18 cellular contexts compared by ENCODE assay signal in the genomic region with DNA sequence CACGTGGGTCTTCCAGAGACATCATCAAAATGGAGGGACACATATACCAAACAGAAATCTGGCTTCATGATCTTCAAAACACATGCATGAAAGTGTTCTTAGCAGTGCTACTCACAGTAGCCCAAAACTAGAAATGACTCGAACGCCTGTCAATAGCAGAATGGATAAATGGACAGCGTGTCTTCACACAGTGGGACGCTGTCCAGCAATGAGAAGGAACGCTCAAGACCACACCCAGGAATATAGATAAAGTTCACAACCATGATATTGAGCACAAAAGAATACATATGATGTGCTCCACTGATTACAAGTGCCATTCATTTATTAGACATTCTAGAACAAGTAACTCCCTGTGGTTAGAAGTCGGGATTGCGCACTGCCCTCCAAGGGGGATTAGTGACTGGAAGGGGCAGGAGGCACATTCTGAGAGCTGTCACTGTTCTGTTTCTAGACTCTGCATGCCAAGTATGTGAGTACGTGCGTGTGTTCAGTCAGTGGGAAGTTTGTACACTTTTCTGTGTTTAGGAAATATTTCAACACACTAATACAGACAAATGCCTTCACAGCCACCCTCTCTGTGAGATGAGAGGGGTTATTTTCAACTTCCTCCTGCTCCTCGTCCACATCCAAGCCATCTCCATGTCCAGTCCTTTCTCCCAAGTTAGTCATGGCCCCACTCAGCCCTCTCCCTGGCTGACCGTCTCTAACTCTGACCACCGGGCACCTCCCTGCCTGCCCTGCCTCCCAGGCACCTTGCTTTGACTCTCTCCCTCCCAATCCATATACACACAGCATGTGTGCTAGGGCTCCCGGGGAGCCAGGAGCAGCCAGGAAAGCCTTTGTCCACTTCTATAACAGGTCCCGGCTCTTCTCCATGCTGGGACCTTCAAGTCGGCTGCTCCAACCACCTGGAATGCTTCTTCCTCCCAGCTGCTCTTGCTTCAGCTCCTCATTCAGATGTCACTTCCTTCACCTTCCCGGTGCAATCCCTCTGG. TPM values are rescaled to one million over a fixed set of nuclear protein-coding genes. Genes with fewer than 3 reads are reported as not detected.
A peak's percentile ranks its signal among the peaks of the same experiment; 100 is the strongest.
DNase-seq lines count a peak whose midpoint lies in the region; ATAC-seq, FAIRE-seq and TF ChIP-seq lines count a peak whose summit lies in the region.
"Had no signal": no experiment of that assay in that cellular context is flagged by ENCODE, and none has a peak within 500 bp of the region (broad histone marks: within the 10 kb centered on the region; RNA-seq: fewer than 3 reads in every experiment).

No MANE protein-coding gene starts in this region.

- no peak for TF ChIP-seq CTCF in right atrium auricular region (IDR thresholded peaks at IDR 0.05)
- no peak for TF ChIP-seq CTCF in bronchial epithelial cell (IDR thresholded peaks at IDR 0.05; ENCODE audit: insufficient read depth, low read length, severe bottlenecking)
- no peak for TF ChIP-seq CTCF in gastroesophageal sphincter (IDR thresholded peaks at IDR 0.05)

- TF ChIP-seq POLR2A in gastroesophageal sphincter (IDR thresholded peaks at IDR 0.05): no peak

- no peak overlapping the region for H3K27ac ChIP-seq in right atrium auricular region
- H3K27ac ChIP-seq in caudate nucleus (ENCODE audit: low read depth, low read length): no peak overlapping the region
- H3K27ac ChIP-seq in gastroesophageal sphincter: no peak overlapping the region

- H3K4me3 ChIP-seq in right atrium auricular region (no peak overlapping the region), bronchial epithelial cell (ENCODE audit: low read depth, low read length) (no peak overlapping the region), gastroesophageal sphincter (no peak overlapping the region)

- ATAC-seq in Right ventricle myocardium inferior (no peak), gastroesophageal sphincter (no peak)
- ATAC-seq: stimulated activated naive CD8-positive, alpha-beta T cell treated with anti-CD3 and anti-CD28 coated beads, Interleukin-15, Interleukin-2, amounts not matched to agents 100 U/mL and 50 U/mL, for 24 hours had no signal

- no peaks in the 10 kb centered on the region for H3K27me3 ChIP-seq in right atrium auricular region
- no peaks in the 10 kb centered on the region for H3K27me3 ChIP-seq in bronchial epithelial cell (ENCODE audit: control insufficient read depth, insufficient read depth, low read length)
- H3K27me3 ChIP-seq in gastroesophageal sphincter: no peaks in the 10 kb centered on the region

- H3K36me3 ChIP-seq in right atrium auricular region: no peaks in the 10 kb centered on the region
- H3K36me3 ChIP-seq in bronchial epithelial cell (ENCODE audit: control insufficient read depth, insufficient read depth, low read length): no peaks in the 10 kb centered on the region
- no peaks in the 10 kb centered on the region for H3K36me3 ChIP-seq in gastroesophageal sphincter

- WGBS in gastroesophageal sphincter (ENCODE audit: low coverage in 1 of 2), 2 donors: 75 to 81% methylated on average over 13 to 17 of the region's 17 CpGs

- intact Hi-C loops in Right ventricle myocardium inferior (cut with DNase I): no loop called here

- no peak for TF ChIP-seq EP300 in gastroesophageal sphincter (IDR thresholded peaks at IDR 0.05)

- no peaks in the 10 kb centered on the region for H3K9me3 ChIP-seq in right atrium auricular region
- H3K9me3 ChIP-seq in gastroesophageal sphincter: no peaks in the 10 kb centered on the region

- peaks cover 0 to 50% of the 10 kb centered on the region in 2 donors for H3K4me1 ChIP-seq in right atrium auricular region
- H3K4me1 ChIP-seq in gastroesophageal sphincter: peaks cover 0 to 11% (median 0%) of the 10 kb centered on the region in 3 donors

- peak; percentile 57 for DNase-seq in right atrium auricular region (ENCODE audit: low spot score)
- DNase-seq in Right ventricle myocardium inferior (ENCODE audit: missing footprints): no peak
- peak; percentile 30 for DNase-seq in bronchial epithelial cell (ENCODE audit: low read depth)
- peak; percentile 74 for DNase-seq in mesenteric fat pad (ENCODE audit: low spot score)
- no peak for DNase-seq in caudate nucleus (lab: John Stamatoyannopoulos, UW)
- no peak for DNase-seq in SKM-1 treated with dmso at 0.1 percent for 144 hours (lab: John Stamatoyannopoulos, UW; ENCODE audit: unreplicated experiment)
- DNase-seq in COLO829 (ENCODE audit: low spot score): no peak
- DNase-seq: activated B cell treated with CpG ODN at 0.5 μM for 24 hours; AML-193; central memory CD4-positive, alpha-beta T cell; foreskin melanocyte; NCI-H2081 treated with DMSO at 0.1 percent for 48 hours; NCI-H69; RPMI8226; stimulated activated naive CD8-positive, alpha-beta T cell treated with anti-CD3 and anti-CD28 coated beads, Interleukin-15, Interleukin-2, amounts not matched to agents 100 U/mL and 50 U/mL, for 24 hours had no signal

- FAIRE-seq in bronchial epithelial cell (lab: Jason Lieb, UNC): peak; percentile 52
- FAIRE-seq: endometrium had no signal

RNA-seq across cellular contexts. Expression of a gene that starts 26.9 kb away (rescaled TPM):
- total RNA-seq in right atrium auricular region: 100 to 1,000 TPM; 393 to 720 TPM
- 705 TPM for total RNA-seq in Right ventricle myocardium inferior
- total RNA-seq in bronchial epithelial cell: 1.6 and 2.0 TPM in 2 replicates
- total RNA-seq in mesenteric fat pad: 449 TPM
- total RNA-seq in gastroesophageal sphincter: 1,000 to 10,000 TPM in 3 of 4 donors, 100 to 1,000 TPM in 1; 825 to 2,193 (median 1,462) TPM

RNA-seq across cellular contexts. Expression of a gene that starts 39.4 kb away (rescaled TPM):
- under 1 TPM in 1 of 2 donors, not detected in 1; 0.12 TPM for total RNA-seq in right atrium auricular region
- not detected for total RNA-seq in Right ventricle myocardium inferior
- not detected in 2 replicates for total RNA-seq in bronchial epithelial cell
- 0.42 TPM for total RNA-seq in mesenteric fat pad
- not detected for total RNA-seq in gastroesophageal sphincter
- total RNA-seq: mesothelial cell of epicardium had no signal

Comparison
In these comparisons a context has a peak if more than half of its experiments do, and no peak if none do; other contexts are left out.
1. DNase-seq: peak in right atrium auricular region (single experiment), bronchial epithelial cell (single experiment) and mesenteric fat pad (single experiment); none in Right ventricle myocardium inferior (single experiment), caudate nucleus (0 of 61), SKM-1 treated with dmso at 0.1 percent for 144 hours (single experiment) and COLO829 (single experiment).
2. RNA of a gene that starts 26.9 kb away (total RNA-seq): 825 to 2,193 TPM in gastroesophageal sphincter, 393 to 720 TPM in right atrium auricular region, 705 TPM in Right ventricle myocardium inferior (single experiment) and 449 TPM in mesenteric fat pad (single experiment); 1.6 to 2.0 TPM in bronchial epithelial cell; every median in the first group is over 100 times any median in the second.